8 cellular contexts compared by ENCODE assay signal in the genomic region with DNA sequence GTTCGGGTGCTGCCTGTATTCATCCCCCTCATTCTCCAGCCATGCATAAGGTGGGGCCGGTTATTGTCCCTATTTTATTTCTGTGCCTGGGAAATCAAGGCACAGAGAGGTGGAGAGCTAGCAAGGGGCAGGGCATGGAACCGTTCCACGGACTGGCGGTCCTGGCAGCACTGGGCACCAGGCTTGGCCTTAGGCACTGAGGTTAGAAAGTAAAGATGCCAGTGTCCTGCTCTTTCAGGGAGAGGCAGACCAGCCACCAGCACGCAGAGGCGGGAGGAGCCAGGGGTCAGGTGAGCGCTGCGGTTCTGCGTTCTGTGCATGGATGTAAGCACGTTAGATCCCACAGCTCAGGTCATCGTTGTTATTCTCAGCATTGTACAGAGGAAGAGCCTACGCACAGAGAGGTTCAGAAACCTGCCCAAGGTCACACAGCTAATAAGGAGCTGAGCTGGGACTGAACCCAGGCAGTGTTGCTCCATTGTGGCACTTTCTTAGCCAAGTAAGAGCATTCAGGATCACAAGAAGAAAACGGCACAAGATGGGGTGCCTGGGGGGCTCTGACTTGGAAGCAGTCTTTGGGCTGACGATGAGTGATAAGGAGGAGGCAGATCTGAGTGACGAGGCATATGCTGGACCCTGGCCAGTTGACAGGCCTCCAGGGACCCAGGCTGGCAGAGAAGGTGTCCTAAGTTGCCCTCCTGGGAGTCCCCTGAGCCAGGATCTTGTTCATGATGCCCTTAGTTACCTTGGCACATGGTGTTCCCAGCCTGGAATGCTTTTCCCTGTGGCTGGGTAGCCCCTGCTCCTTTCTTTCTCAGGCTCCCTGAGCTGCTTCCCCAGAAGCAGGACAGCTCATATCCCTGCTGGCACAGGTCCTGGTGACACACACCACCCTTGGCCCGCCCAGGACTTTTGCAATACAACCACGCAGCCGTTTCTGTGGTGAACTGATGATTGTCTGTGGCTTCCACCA.
A peak's percentile ranks its signal among the peaks of the same experiment; 100 is the strongest.
DNase-seq lines count a peak whose midpoint lies in the region; ATAC-seq and TF ChIP-seq lines count a peak whose summit lies in the region.

No MANE protein-coding gene starts in this region.

- ATAC-seq in RWPE2 (ENCODE audit: low read depth) (peak; percentile 87), GM21786 (IDR thresholded peaks at IDR 0.05; ENCODE audit: unreplicated experiment) (no peak)

- DNase-seq in GF-D8 (lab: John Stamatoyannopoulos, UW) (peak; percentile 27), RWPE2 (ENCODE audit: low spot score) (peak; percentile 95), foreskin fibroblast (peak; percentile 97 to 99), NCI-H187 (lab: John Stamatoyannopoulos, UW) (no peak), NCI-H2107 (lab: John Stamatoyannopoulos, UW) (no peak)
- DNase-seq in activated CD4-positive, CD25-positive, alpha-beta regulatory T cell treated with anti-CD3 and anti-CD28 coated beads, Interleukin-2, amount 50 U/mL, for 72 hours: no peak

- H3K27ac ChIP-seq in RWPE2 (ENCODE audit: poor library complexity, severe bottlenecking) (peak overlapping the region; percentile 75), rectal smooth muscle tissue (ENCODE audit: low read depth, low read length) (peak overlapping the region; percentile 75)

- H3K4me1 ChIP-seq in RWPE2 (ENCODE audit: insufficient read depth, poor library complexity, severe bottlenecking): peaks cover 31% of the 10 kb centered on the region
- H3K4me1 ChIP-seq in rectal smooth muscle tissue (ENCODE audit: control insufficient read depth, insufficient read depth, low read length): peaks cover 22% of the 10 kb centered on the region

- H3K4me3 ChIP-seq in RWPE2 (ENCODE audit: severe bottlenecking) (no peak overlapping the region), foreskin fibroblast (ENCODE audit: low read depth in 1 of 2, low read length in 2 of 2) (no peak overlapping the region), rectal smooth muscle tissue (ENCODE audit: low read length) (no peak overlapping the region)

- peaks cover 2% of the 10 kb centered on the region for H3K9me3 ChIP-seq in RWPE2 (ENCODE audit: severe bottlenecking)

- TF ChIP-seq CTCF in RWPE2 (IDR thresholded peaks at IDR 0.05; ENCODE audit: poor library complexity, severe bottlenecking) (no peak), foreskin fibroblast (IDR thresholded peaks at IDR 0.05; ENCODE audit: low read depth, low read length) (no peak)

- H3K9ac ChIP-seq in rectal smooth muscle tissue (ENCODE audit: low read length): no peak overlapping the region

- no peaks in the 10 kb centered on the region for H3K27me3 ChIP-seq in RWPE2 (ENCODE audit: insufficient read depth, poor library complexity, severe bottlenecking)
- H3K27me3 ChIP-seq in rectal smooth muscle tissue (ENCODE audit: control insufficient read depth, insufficient read depth, low read length): no peaks in the 10 kb centered on the region

- H3K36me3 ChIP-seq in RWPE2 (ENCODE audit: low read depth): peaks cover 18% of the 10 kb centered on the region; the same call in 1 of the 2 replicates
- H3K36me3 ChIP-seq in rectal smooth muscle tissue (ENCODE audit: control insufficient read depth, insufficient read depth, low read length): peaks cover 10% of the 10 kb centered on the region

Comparison
In these comparisons a context has a peak if more than half of its experiments do, and no peak if none do; other contexts are left out.
1. DNase-seq: peak in GF-D8 (single experiment), RWPE2 (single experiment) and foreskin fibroblast (2 of 2); none in activated CD4-positive, CD25-positive, alpha-beta regulatory T cell treated with anti-CD3 and anti-CD28 coated beads, Interleukin-2, amount 50 U/mL, for 72 hours (single experiment), NCI-H187 (0 of 2) and NCI-H2107 (single experiment).